In the genomic region with DNA sequence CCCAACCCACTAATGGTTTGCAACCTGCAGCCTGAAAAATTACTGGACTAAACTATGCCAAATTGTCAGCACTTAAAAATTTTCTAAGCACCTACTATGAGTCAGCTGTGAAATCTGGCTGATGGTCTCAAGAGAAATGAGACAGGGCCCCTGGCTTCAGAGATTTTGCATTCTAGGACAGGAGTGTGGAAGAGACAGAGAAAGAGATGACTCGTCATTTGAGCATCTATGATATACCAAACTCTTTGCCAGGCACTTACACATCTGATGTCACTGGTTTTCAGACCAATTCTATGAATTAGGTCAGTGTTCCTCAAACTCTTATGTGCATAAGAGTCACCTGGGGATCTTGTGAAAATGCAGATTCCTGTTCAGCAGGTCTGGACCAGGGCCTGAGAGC, we compare ENCODE assay signal across 26 cellular contexts. TPM values are rescaled to one million over a fixed set of nuclear protein-coding genes. Genes with fewer than 3 reads are reported as not detected.
DNase-seq lines count a peak whose midpoint lies in the region; ATAC-seq, FAIRE-seq and TF ChIP-seq lines count a peak whose summit lies in the region.
"Had no signal": no experiment of that assay in that cellular context is flagged by ENCODE, and none has a peak within 500 bp of the region (broad histone marks: within the 10 kb centered on the region; RNA-seq: fewer than 3 reads in every experiment).

No MANE protein-coding gene starts in this region.

- no peak for ATAC-seq in HG03354 (IDR thresholded peaks at IDR 0.05; ENCODE audit: poor library complexity, severe bottlenecking, unreplicated experiment)
- ATAC-seq: left cardiac atrium; stimulated activated naive CD8-positive, alpha-beta T cell treated with anti-CD3 and anti-CD28 coated beads, Interleukin-15, Interleukin-2, amounts not matched to agents 100 U/mL and 50 U/mL, for 24 hours had no signal

- CTCF ChIA-PET in HEK293T (lab: Yijun Ruan, JAX) = no interaction called here

- no peak overlapping the region for H3K4me2 ChIP-seq in smooth muscle cell
- H3K4me2 ChIP-seq: KMS-11 had no signal

- H3K36me3 ChIP-seq in smooth muscle cell (ENCODE audit: low read depth) = no peaks in the 10 kb centered on the region
- H3K36me3 ChIP-seq: tibial nerve had no signal

- no peaks in the 10 kb centered on the region for H4K20me1 ChIP-seq in smooth muscle cell (ENCODE audit: low read depth)

- TF ChIP-seq CTCF in smooth muscle cell (IDR thresholded peaks at IDR 0.05; ENCODE audit: borderline replicate concordance, insufficient read depth, poor library complexity, severe bottlenecking) = no peak

- DNase-seq in HCEC 1CT (peak; percentile 52), RCC 7860 (ENCODE audit: low spot score) (peak; percentile 85), epithelial cell of prostate (ENCODE audit: low read depth, low spot score) (no peak), smooth muscle cell (lab: John Stamatoyannopoulos, UW; ENCODE audit: unreplicated experiment) (no peak), HEK293T (ENCODE audit: extremely low spot score) (no peak), pons (ENCODE audit: low spot score) (no peak)
- DNase-seq: activated CD8-positive, alpha-beta memory T cell treated with anti-CD3 and anti-CD28 coated beads, Interleukin-2, amount 50 U/mL, for 4 hours; activated effector memory CD4-positive, alpha-beta T cell treated with anti-CD3 and anti-CD28 coated beads, Interleukin-2, amount 50 U/mL, for 16 hours; AML-193; central memory CD4-positive, alpha-beta T cell; HFFc6; left cardiac atrium; midbrain; NCI-H1092; NCI-H1930; NCI-H345; stimulated activated CD4-positive, alpha-beta T cell treated with anti-CD3 and anti-CD28 coated beads, Interleukin-2, amount 100 ng/mL, for 48 hours; stimulated activated naive CD8-positive, alpha-beta T cell treated with anti-CD3 and anti-CD28 coated beads, Interleukin-15, Interleukin-2, amounts not matched to agents 100 U/mL and 50 U/mL, for 24 hours; T-helper 2 cell had no signal

- FAIRE-seq in RCC 7860 (lab: Jason Lieb, UNC) = peak; percentile 62

- no peaks in the 10 kb centered on the region for H3F3A ChIP-seq in smooth muscle cell (ENCODE audit: low read depth)

- H2AFZ ChIP-seq in smooth muscle cell (ENCODE audit: low read depth) = no peak overlapping the region

- H3K27me3 ChIP-seq in smooth muscle cell (ENCODE audit: low read depth) = no peaks in the 10 kb centered on the region
- H3K27me3 ChIP-seq: tibial nerve had no signal

- WGBS in smooth muscle cell (ENCODE audit: low lambda C conversion rate) = 100% methylated on average over 1 of the region's 1 CpG

- H3K9me3 ChIP-seq in smooth muscle cell (replicated peaks; ENCODE audit: low read depth) = no peaks in the 10 kb centered on the region

- H3K4me1 ChIP-seq in smooth muscle cell (ENCODE audit: low read depth) = no peaks in the 10 kb centered on the region
- H3K4me1 ChIP-seq: tibial nerve had no signal

- H3K27ac ChIP-seq in epithelial cell of prostate = peak overlapping the region; percentile 47
- peak overlapping the region; percentile 59 for H3K27ac ChIP-seq in smooth muscle cell (ENCODE audit: low read depth)
- H3K27ac ChIP-seq: KMS-11, tibial nerve had no signal

- POLR2A ChIA-PET in HEK293T (lab: Yijun Ruan, JAX) = no interaction called here

- no peak overlapping the region for H3K4me3 ChIP-seq in smooth muscle cell
- H3K4me3 ChIP-seq: tibial nerve had no signal

- H3K79me2 ChIP-seq in smooth muscle cell (ENCODE audit: low read depth) = no peaks in the 10 kb centered on the region

- no peak overlapping the region for H3K9ac ChIP-seq in smooth muscle cell (ENCODE audit: low read depth)
- H3K9ac ChIP-seq: KMS-11 had no signal

TF ChIP-seq in HEK293T, 16 proteins besides CTCF, POLR2A, EP300 and RAD21:
- TF ChIP-seq TARDBP (IDR thresholded peaks at IDR 0.05) = no peak
- no peak for TF ChIP-seq ZNF384 (IDR thresholded peaks at IDR 0.05)
- TF ChIP-seq LEF1 (IDR thresholded peaks at IDR 0.05; ENCODE audit: borderline replicate concordance) = no peak
- no peak for TF ChIP-seq L3MBTL2 (conservative IDR thresholded peaks at IDR 0.05)
- TF ChIP-seq ARNT (IDR thresholded peaks at IDR 0.05) = no peak
- TF ChIP-seq CTBP1 (IDR thresholded peaks at IDR 0.05; ENCODE audit: borderline replicate concordance) = no peak
- no peak for TF ChIP-seq HDGF (IDR thresholded peaks at IDR 0.05; ENCODE audit: borderline replicate concordance)
- TF ChIP-seq NFRKB (IDR thresholded peaks at IDR 0.05) = no peak
- TF ChIP-seq FOXM1 (IDR thresholded peaks at IDR 0.05; ENCODE audit: borderline replicate concordance) = no peak
- TF ChIP-seq FOXA1 (IDR thresholded peaks at IDR 0.05) = no peak
- no peak for TF ChIP-seq ELF4 (IDR thresholded peaks at IDR 0.05)
- TF ChIP-seq FOXK2 (IDR thresholded peaks at IDR 0.05) = no peak

RNA-seq across cellular contexts. Expression of a gene that starts 44.4 kb away (rescaled TPM):
- not detected in 2 replicates for total RNA-seq in smooth muscle cell
- not detected in 2 replicates for polyA plus RNA-seq in smooth muscle cell
- total RNA-seq: dermis microvascular lymphatic vessel endothelial cell, HFFc6, left cardiac atrium, posterior vena cava, skeletal muscle tissue, tibial nerve had no signal
- polyA plus RNA-seq: esophagus had no signal

Comparison
In these comparisons a context has a peak if more than half of its experiments do, and no peak if none do; other contexts are left out.
1. DNase-seq: peak in HCEC 1CT (single experiment) and RCC 7860 (single experiment); none in epithelial cell of prostate (single experiment), smooth muscle cell (single experiment), HEK293T (single experiment) and pons (single experiment).